1 cellular context compared by ENCODE assay signal in genomic region chr20:33489495-33490022, GRCh38.
A peak's percentile ranks its signal among the peaks of the same experiment; 100 is the strongest.
TF ChIP-seq lines count a peak whose summit lies in the region.

No MANE protein-coding gene starts in this region.

TF ChIP-seq in GM12878, 131 proteins besides CTCF, POLR2A, EP300 and RAD21 (continued from another document and continues in another):
- TF ChIP-seq, protein P1, sequence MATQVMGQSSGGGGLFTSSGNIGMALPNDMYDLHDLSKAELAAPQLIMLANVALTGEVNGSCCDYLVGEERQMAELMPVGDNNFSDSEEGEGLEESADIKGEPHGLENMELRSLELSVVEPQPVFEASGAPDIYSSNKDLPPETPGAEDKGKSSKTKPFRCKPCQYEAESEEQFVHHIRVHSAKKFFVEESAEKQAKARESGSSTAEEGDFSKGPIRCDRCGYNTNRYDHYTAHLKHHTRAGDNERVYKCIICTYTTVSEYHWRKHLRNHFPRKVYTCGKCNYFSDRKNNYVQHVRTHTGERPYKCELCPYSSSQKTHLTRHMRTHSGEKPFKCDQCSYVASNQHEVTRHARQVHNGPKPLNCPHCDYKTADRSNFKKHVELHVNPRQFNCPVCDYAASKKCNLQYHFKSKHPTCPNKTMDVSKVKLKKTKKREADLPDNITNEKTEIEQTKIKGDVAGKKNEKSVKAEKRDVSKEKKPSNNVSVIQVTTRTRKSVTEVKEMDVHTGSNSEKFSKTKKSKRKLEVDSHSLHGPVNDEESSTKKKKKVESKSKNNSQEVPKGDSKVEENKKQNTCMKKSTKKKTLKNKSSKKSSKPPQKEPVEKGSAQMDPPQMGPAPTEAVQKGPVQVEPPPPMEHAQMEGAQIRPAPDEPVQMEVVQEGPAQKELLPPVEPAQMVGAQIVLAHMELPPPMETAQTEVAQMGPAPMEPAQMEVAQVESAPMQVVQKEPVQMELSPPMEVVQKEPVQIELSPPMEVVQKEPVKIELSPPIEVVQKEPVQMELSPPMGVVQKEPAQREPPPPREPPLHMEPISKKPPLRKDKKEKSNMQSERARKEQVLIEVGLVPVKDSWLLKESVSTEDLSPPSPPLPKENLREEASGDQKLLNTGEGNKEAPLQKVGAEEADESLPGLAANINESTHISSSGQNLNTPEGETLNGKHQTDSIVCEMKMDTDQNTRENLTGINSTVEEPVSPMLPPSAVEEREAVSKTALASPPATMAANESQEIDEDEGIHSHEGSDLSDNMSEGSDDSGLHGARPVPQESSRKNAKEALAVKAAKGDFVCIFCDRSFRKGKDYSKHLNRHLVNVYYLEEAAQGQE (IDR thresholded peaks at IDR 0.05; ENCODE audit: low read depth, low read length), result no peak
- TF ChIP-seq, protein P2, sequence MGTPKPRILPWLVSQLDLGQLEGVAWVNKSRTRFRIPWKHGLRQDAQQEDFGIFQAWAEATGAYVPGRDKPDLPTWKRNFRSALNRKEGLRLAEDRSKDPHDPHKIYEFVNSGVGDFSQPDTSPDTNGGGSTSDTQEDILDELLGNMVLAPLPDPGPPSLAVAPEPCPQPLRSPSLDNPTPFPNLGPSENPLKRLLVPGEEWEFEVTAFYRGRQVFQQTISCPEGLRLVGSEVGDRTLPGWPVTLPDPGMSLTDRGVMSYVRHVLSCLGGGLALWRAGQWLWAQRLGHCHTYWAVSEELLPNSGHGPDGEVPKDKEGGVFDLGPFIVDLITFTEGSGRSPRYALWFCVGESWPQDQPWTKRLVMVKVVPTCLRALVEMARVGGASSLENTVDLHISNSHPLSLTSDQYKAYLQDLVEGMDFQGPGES (IDR thresholded peaks at IDR 0.05), result no peak
- TF ChIP-seq YBX1 (IDR thresholded peaks at IDR 0.05) (no peak), BCL11A (IDR thresholded peaks at IDR 0.05; ENCODE audit: low read depth, low read length) (no peak), MTA2 (IDR thresholded peaks at IDR 0.05; ENCODE audit: low read depth) (no peak), JUNB (IDR thresholded peaks at IDR 0.05) (no peak), RBBP5 (conservative IDR thresholded peaks at IDR 0.05) (no peak), KAT2A (conservative IDR thresholded peaks at IDR 0.05; ENCODE audit: control insufficient read depth, low read depth, low read length) (no peak), CREM (IDR thresholded peaks at IDR 0.05; ENCODE audit: low read depth) (peak; percentile 63; the same call in 1 of the 2 replicates), PKNOX1 (IDR thresholded peaks at IDR 0.05) (peak; percentile 69; the same call in 1 of the 2 replicates), SIX5 (IDR thresholded peaks at IDR 0.05; ENCODE audit: low read depth, low read length, severe bottlenecking) (no peak), E4F1 (IDR thresholded peaks at IDR 0.05; ENCODE audit: borderline replicate concordance, partially characterized antibody) (no peak), ASH2L (IDR thresholded peaks at IDR 0.05; ENCODE audit: borderline replicate concordance, low read depth) (no peak), ZNF384 (IDR thresholded peaks at IDR 0.05; ENCODE audit: borderline replicate concordance, low read depth, low read length) (no peak), NFIC (IDR thresholded peaks at IDR 0.05; ENCODE audit: low read depth, low read length) (no peak), STAT1 (conservative IDR thresholded peaks at IDR 0.05) (no peak), HDAC2 (IDR thresholded peaks at IDR 0.05) (no peak), NR2C1 (IDR thresholded peaks at IDR 0.05) (no peak), FOXM1 (IDR thresholded peaks at IDR 0.05; ENCODE audit: low read depth, low read length) (no peak), MLLT1 (IDR thresholded peaks at IDR 0.05) (no peak), PAX8 (IDR thresholded peaks at IDR 0.05) (no peak), CBFB (IDR thresholded peaks at IDR 0.05; ENCODE audit: low read depth) (no peak), ZNF687 (IDR thresholded peaks at IDR 0.05) (peak; percentile 69), JUND (IDR thresholded peaks at IDR 0.05; ENCODE audit: low read depth, low read length) (no peak), POLR2AphosphoS2 (IDR thresholded peaks at IDR 0.05; ENCODE audit: low read depth, low read length) (peak; percentile 85; the same call in 1 of the 2 replicates), SPI1 (IDR thresholded peaks at IDR 0.05; ENCODE audit: borderline replicate concordance, insufficient read depth, low read depth, low read length) (no peak), ZNF592 (IDR thresholded peaks at IDR 0.05) (no peak), NFYA (IDR thresholded peaks at IDR 0.05; ENCODE audit: borderline replicate concordance, low read depth, low read length) (no peak), HCFC1 (IDR thresholded peaks at IDR 0.05; ENCODE audit: low read length) (no peak), WRNIP1 (IDR thresholded peaks at IDR 0.05; ENCODE audit: borderline replicate concordance, low read depth, low read length) (no peak), CEBPB (IDR thresholded peaks at IDR 0.05; ENCODE audit: borderline replicate concordance in 1 of 2, low read depth in 2 of 2, low read length in 2 of 2) (no peak), ZSCAN29 (IDR thresholded peaks at IDR 0.05) (no peak), SREBF2 (IDR thresholded peaks at IDR 0.05; ENCODE audit: low read length) (no peak), FOXK2 (IDR thresholded peaks at IDR 0.05) (no peak), ZNF24 (IDR thresholded peaks at IDR 0.05) (no peak)
- TF ChIP-seq, protein P3, sequence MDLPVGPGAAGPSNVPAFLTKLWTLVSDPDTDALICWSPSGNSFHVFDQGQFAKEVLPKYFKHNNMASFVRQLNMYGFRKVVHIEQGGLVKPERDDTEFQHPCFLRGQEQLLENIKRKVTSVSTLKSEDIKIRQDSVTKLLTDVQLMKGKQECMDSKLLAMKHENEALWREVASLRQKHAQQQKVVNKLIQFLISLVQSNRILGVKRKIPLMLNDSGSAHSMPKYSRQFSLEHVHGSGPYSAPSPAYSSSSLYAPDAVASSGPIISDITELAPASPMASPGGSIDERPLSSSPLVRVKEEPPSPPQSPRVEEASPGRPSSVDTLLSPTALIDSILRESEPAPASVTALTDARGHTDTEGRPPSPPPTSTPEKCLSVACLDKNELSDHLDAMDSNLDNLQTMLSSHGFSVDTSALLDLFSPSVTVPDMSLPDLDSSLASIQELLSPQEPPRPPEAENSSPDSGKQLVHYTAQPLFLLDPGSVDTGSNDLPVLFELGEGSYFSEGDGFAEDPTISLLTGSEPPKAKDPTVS (IDR thresholded peaks at IDR 0.05; ENCODE audit: low read depth, low read length), result no peak
- TF ChIP-seq, protein P4, sequence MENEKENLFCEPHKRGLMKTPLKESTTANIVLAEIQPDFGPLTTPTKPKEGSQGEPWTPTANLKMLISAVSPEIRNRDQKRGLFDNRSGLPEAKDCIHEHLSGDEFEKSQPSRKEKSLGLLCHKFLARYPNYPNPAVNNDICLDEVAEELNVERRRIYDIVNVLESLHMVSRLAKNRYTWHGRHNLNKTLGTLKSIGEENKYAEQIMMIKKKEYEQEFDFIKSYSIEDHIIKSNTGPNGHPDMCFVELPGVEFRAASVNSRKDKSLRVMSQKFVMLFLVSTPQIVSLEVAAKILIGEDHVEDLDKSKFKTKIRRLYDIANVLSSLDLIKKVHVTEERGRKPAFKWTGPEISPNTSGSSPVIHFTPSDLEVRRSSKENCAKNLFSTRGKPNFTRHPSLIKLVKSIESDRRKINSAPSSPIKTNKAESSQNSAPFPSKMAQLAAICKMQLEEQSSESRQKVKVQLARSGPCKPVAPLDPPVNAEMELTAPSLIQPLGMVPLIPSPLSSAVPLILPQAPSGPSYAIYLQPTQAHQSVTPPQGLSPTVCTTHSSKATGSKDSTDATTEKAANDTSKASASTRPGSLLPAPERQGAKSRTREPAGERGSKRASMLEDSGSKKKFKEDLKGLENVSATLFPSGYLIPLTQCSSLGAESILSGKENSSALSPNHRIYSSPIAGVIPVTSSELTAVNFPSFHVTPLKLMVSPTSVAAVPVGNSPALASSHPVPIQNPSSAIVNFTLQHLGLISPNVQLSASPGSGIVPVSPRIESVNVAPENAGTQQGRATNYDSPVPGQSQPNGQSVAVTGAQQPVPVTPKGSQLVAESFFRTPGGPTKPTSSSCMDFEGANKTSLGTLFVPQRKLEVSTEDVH (IDR thresholded peaks at IDR 0.05; ENCODE audit: low read depth, partially characterized antibody), result peak; percentile 34
